Comparison of ENCODE assay signal across 26 cellular contexts in the genomic region with DNA sequence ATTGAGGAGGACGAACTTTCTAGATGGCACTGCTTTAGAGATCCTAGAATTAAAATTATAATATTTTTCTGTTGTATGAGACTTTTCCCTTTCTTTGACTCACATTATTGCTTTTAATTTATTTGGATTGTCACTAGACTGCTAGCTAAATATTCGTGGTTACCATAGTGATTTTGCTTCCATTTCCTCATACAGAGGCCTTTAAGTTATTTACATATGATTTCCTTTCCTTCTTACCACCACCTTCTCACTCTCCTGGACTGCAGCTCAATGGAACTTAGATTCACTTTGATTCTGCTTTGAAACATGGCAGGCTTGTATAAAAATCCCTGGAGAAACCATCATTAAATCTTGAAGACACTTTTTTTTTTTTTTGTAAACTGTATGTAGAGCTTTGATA.
DNase-seq lines count a peak whose midpoint lies in the region; ATAC-seq and TF ChIP-seq lines count a peak whose summit lies in the region.
"Had no signal": no experiment of that assay in that cellular context is flagged by ENCODE, and none has a peak within 500 bp of the region (broad histone marks: within the 10 kb centered on the region; RNA-seq: fewer than 3 reads in every experiment).

No MANE protein-coding gene starts in this region.

- H3K27me3 ChIP-seq in heart right ventricle = no peaks in the 10 kb centered on the region
- no peaks in the 10 kb centered on the region for H3K27me3 ChIP-seq in MG63
- H3K27me3 ChIP-seq: ascending aorta, testis had no signal

- H3K9me3 Mint-ChIP-seq in activated B cell treated with CpG ODN at 0.5 μM for 24 hours (no peaks in the 10 kb centered on the region), memory B cell (no peaks in the 10 kb centered on the region)
- H3K9me3 Mint-ChIP-seq: CD8-positive, alpha-beta T cell; central memory CD8-positive, alpha-beta T cell; dendritic cell treated with granulocyte-macrophage colony-stimulating factor and Interleukin-4, amounts not matched to agents 40 ng/mL and 50 ng/mL, for 4 days had no signal

- H3K36me3 Mint-ChIP-seq in activated B cell treated with CpG ODN at 0.5 μM for 24 hours (ENCODE audit: low read depth) = no peaks in the 10 kb centered on the region
- no peaks in the 10 kb centered on the region for H3K36me3 Mint-ChIP-seq in memory B cell
- H3K36me3 Mint-ChIP-seq: activated naive CD8-positive, alpha-beta T cell; CD8-positive, alpha-beta T cell had no signal

- TF ChIP-seq CTCF in heart right ventricle (IDR thresholded peaks at IDR 0.05) (no peak), activated B cell treated with CpG ODN at 0.5 μM for 24 hours (IDR thresholded peaks at IDR 0.05) (no peak)

- intact Hi-C loops in heart right ventricle (cut with DNase I) (no loop called here), cardiac septum (cut with DNase I) (no loop called here), activated B cell treated with CpG ODN at 0.5 μM for 24 hours (cut with micrococcal nuclease) (loop anchor here (10.0 kb wide), 1 partner anchor 129 kb away; no protein-coding TSS in a partner anchor)

- POLR2A ChIA-PET in activated B cell treated with CpG ODN at 0.5 μM for 24 hours (lab: Charles Lee) = no interaction called here

- ATAC-seq in heart right ventricle = no peak
- ATAC-seq in activated B cell treated with CpG ODN at 0.5 μM for 24 hours (ENCODE audit: low read depth) = peak; percentile 40
- peak; percentile 95 for ATAC-seq in memory B cell (ENCODE audit: low read depth)
- ATAC-seq in GM18520 (IDR thresholded peaks at IDR 0.05; ENCODE audit: unreplicated experiment) = no peak
- ATAC-seq: activated CD8-positive, alpha-beta T cell treated with anti-CD3 and anti-CD28 coated beads, Interleukin-2, amount 10 ng/mL, durations not matched to agents 7 days and 5 days; CD8-positive, alpha-beta T cell had no signal

- H3K4me3 Mint-ChIP-seq in activated B cell treated with CpG ODN at 0.5 μM for 24 hours = no peak overlapping the region
- peak overlapping the region; percentile 45 for H3K4me3 Mint-ChIP-seq in memory B cell
- H3K4me3 Mint-ChIP-seq: activated CD8-positive, alpha-beta T cell treated with anti-CD3 and anti-CD28 coated beads, Interleukin-2, amount 10 ng/mL, durations not matched to agents 7 days and 5 days; activated naive CD8-positive, alpha-beta T cell; CD8-positive, alpha-beta T cell; central memory CD8-positive, alpha-beta T cell; dendritic cell treated with granulocyte-macrophage colony-stimulating factor and Interleukin-4, amounts not matched to agents 40 ng/mL and 50 ng/mL, for 4 days had no signal

- H3K4me1 Mint-ChIP-seq in activated B cell treated with CpG ODN at 0.5 μM for 24 hours (peaks cover 13% of the 10 kb centered on the region), memory B cell (peaks cover 8% of the 10 kb centered on the region)
- H3K4me1 Mint-ChIP-seq: central memory CD8-positive, alpha-beta T cell had no signal

- DNase-seq in heart right ventricle (no peak), cardiac septum (ENCODE audit: low spot score) (no peak), activated B cell treated with CpG ODN at 0.5 μM for 24 hours (no peak), memory B cell (ENCODE audit: low spot score in 2 of 2) (peak in 1 of 2 donors; percentile 3), activated T-cell treated with anti-CD3 and anti-CD28 coated beads for 4 hours (no peak), MG63 (no peak), NCI-H2081 (lab: John Stamatoyannopoulos, UW) (no peak)
- DNase-seq: activated CD4-positive, alpha-beta T cell treated with anti-CD3 and anti-CD28 coated beads for 1 hour; activated CD8-positive, alpha-beta T cell treated with anti-CD3 and anti-CD28 coated beads, Interleukin-2, amount 10 ng/mL, durations not matched to agents 7 days and 5 days; activated effector memory CD4-positive, alpha-beta T cell treated with Interleukin-2 at 50 U/mL for 16 hours; AML-193; CD8-positive, alpha-beta T cell; DMS 273 treated with DMSO at 0.1 percent for 48 hours; GOT3; mammary epithelial cell; NCI-H1092; NCI-H187 treated with DMSO at 0.1 percent for 48 hours; occipital lobe; psoas muscle; stimulated activated naive CD4-positive, alpha-beta T cell treated with Interleukin-2 at 50 U/mL for 16 hours; testis had no signal

- CTCF ChIA-PET in activated B cell treated with CpG ODN at 0.5 μM for 24 hours (lab: Charles Lee) = no interaction called here

- H3K27ac ChIP-seq in heart right ventricle = peak overlapping the region in 8 of 10 donors; percentile 37 to 77 (median 66)
- H3K27ac ChIP-seq: ascending aorta, psoas muscle had no signal

- H3K9me3 ChIP-seq in heart right ventricle (no peaks in the 10 kb centered on the region), MG63 (no peaks in the 10 kb centered on the region)
- H3K9me3 ChIP-seq: ascending aorta, psoas muscle, testis had no signal

- H3K36me3 ChIP-seq in heart right ventricle = peaks cover 0 to 7% (median 0%) of the 10 kb centered on the region in 9 donors
- no peaks in the 10 kb centered on the region for H3K36me3 ChIP-seq in MG63
- H3K36me3 ChIP-seq: ascending aorta had no signal

- no peaks in the 10 kb centered on the region for H3K27me3 Mint-ChIP-seq in activated B cell treated with CpG ODN at 0.5 μM for 24 hours
- H3K27me3 Mint-ChIP-seq in memory B cell = no peaks in the 10 kb centered on the region
- H3K27me3 Mint-ChIP-seq: central memory CD8-positive, alpha-beta T cell; dendritic cell treated with granulocyte-macrophage colony-stimulating factor and Interleukin-4, amounts not matched to agents 40 ng/mL and 50 ng/mL, for 4 days had no signal

- no peak overlapping the region for H3K4me3 ChIP-seq in heart right ventricle
- H3K4me3 ChIP-seq in MG63 = no peak overlapping the region
- H3K4me3 ChIP-seq: ascending aorta, psoas muscle, testis had no signal

- peaks cover 3 to 81% (median 43%) of the 10 kb centered on the region in 9 donors for H3K4me1 ChIP-seq in heart right ventricle
- H3K4me1 ChIP-seq: ascending aorta, psoas muscle had no signal

- WGBS in heart right ventricle, 2 donors = 76 to 79% methylated on average over 2 of the region's 2 CpGs

- no peak overlapping the region for H3K27ac Mint-ChIP-seq in activated B cell treated with CpG ODN at 0.5 μM for 24 hours
- H3K27ac Mint-ChIP-seq in memory B cell = peak overlapping the region; percentile 71
- H3K27ac Mint-ChIP-seq: activated CD8-positive, alpha-beta T cell treated with anti-CD3 and anti-CD28 coated beads, Interleukin-2, amount 10 ng/mL, durations not matched to agents 7 days and 5 days; activated naive CD8-positive, alpha-beta T cell; CD8-positive, alpha-beta T cell; dendritic cell treated with granulocyte-macrophage colony-stimulating factor and Interleukin-4, amounts not matched to agents 40 ng/mL and 50 ng/mL, for 4 days had no signal

Comparison
In these comparisons a context has a peak if more than half of its experiments do, and no peak if none do; other contexts are left out.
1. ATAC-seq: peak in activated B cell treated with CpG ODN at 0.5 μM for 24 hours (single experiment) and memory B cell (single experiment); none in heart right ventricle (0 of 8) and GM18520 (single experiment).